Comparison of ENCODE assay signal across 11 cellular contexts in genomic region chr7:130369110-130369711, GRCh38. TPM values are rescaled to one million over a fixed set of nuclear protein-coding genes. Genes with fewer than 3 reads are reported as not detected.
DNase-seq lines count a peak whose midpoint lies in the region; ATAC-seq, FAIRE-seq and TF ChIP-seq lines count a peak whose summit lies in the region.
"Had no signal": no experiment of that assay in that cellular context is flagged by ENCODE, and none has a peak within 500 bp of the region (broad histone marks: within the 10 kb centered on the region; RNA-seq: fewer than 3 reads in every experiment).

No MANE protein-coding gene starts in this region.

- H4K8ac ChIP-seq in mesenchymal stem cell (ENCODE audit: low read length): peak overlapping the region; percentile 97

- peak overlapping the region; percentile 49 for H2BK5ac ChIP-seq in mesenchymal stem cell (ENCODE audit: low read depth, low read length, poor library complexity, severe bottlenecking)

- H3K36me3 ChIP-seq in adrenal gland (replicated peaks in 1 of 2): no peaks in the 10 kb centered on the region
- no peaks in the 10 kb centered on the region for H3K36me3 ChIP-seq in mesenchymal stem cell (ENCODE audit: control insufficient read depth in 1 of 2, insufficient read depth in 2 of 2, low read depth in 1 of 2, low read length in 2 of 2)

- no peak for ATAC-seq in HG02981 (IDR thresholded peaks at IDR 0.05; ENCODE audit: unreplicated experiment)

- TF ChIP-seq POLR2A in adrenal gland (IDR thresholded peaks at IDR 0.05): no peak

- peak overlapping the region; percentile 90 for H2AK5ac ChIP-seq in mesenchymal stem cell (ENCODE audit: low read length, severe bottlenecking)

- peak overlapping the region; percentile 98 to 99 for H2BK12ac ChIP-seq in mesenchymal stem cell (ENCODE audit: low read length in 2 of 2)

- intact Hi-C loops in adrenal gland (cut with DNase I): no loop called here

- H2BK120ac ChIP-seq in mesenchymal stem cell (ENCODE audit: low read depth, low read length): peak overlapping the region; percentile 83

- no peak overlapping the region for H3K4me2 ChIP-seq in mesenchymal stem cell (ENCODE audit: low read length, poor library complexity, severe bottlenecking)

- H3K9ac ChIP-seq in mesenchymal stem cell (ENCODE audit: low read length): peak overlapping the region; percentile 16

- TF ChIP-seq CTCF in adrenal gland (IDR thresholded peaks at IDR 0.05): no peak

- peak overlapping the region; percentile 3 to 95 (median 56) for H3K27ac ChIP-seq in adrenal gland
- H3K27ac ChIP-seq in mesenchymal stem cell (ENCODE audit: low read length, poor library complexity, severe bottlenecking): peak overlapping the region; percentile 82

- H3K4me1 ChIP-seq in adrenal gland (replicated peaks in 1 of 2) (peaks cover 19 to 67% of the 10 kb centered on the region in 2 donors), mesenchymal stem cell (ENCODE audit: control insufficient read depth, insufficient read depth, low read depth, low read length) (peaks cover 58% of the 10 kb centered on the region)

- no peaks in the 10 kb centered on the region for H3K27me3 ChIP-seq in adrenal gland
- no peaks in the 10 kb centered on the region for H3K27me3 ChIP-seq in mesenchymal stem cell (ENCODE audit: control insufficient read depth in 1 of 2, insufficient read depth in 1 of 2, low read length in 2 of 2)

- H4K91ac ChIP-seq in mesenchymal stem cell (ENCODE audit: low read length): peak overlapping the region; percentile 96

- H3K4ac ChIP-seq in mesenchymal stem cell (ENCODE audit: low read depth in 1 of 2, low read length in 2 of 2): peak overlapping the region; percentile 61 to 90

- peak overlapping the region; percentile 12 to 14 for H3K14ac ChIP-seq in mesenchymal stem cell (ENCODE audit: low read length in 2 of 2)

- 14 to 27% (median 26%) methylated on average over 9 to 10 of the region's 10 CpGs for WGBS in adrenal gland, 4 donors
- WGBS in mesenchymal stem cell: 35% methylated on average over 9 of the region's 10 CpGs

- H2BK15ac ChIP-seq in mesenchymal stem cell (ENCODE audit: low read depth, poor library complexity, severe bottlenecking): peak overlapping the region; percentile 94

- peak; percentile 9 for FAIRE-seq in HTR-8/SVneo (lab: Jason Lieb, UNC)

- peak; percentile 65 for DNase-seq in AML-193 (lab: John Stamatoyannopoulos, UW)
- peak; percentile 62 for DNase-seq in HTR-8/SVneo (ENCODE audit: insufficient read length, low spot score)
- peak in 6 of 7 donors; percentile 71 to 92 (median 84) for DNase-seq in adrenal gland
- peak; percentile 92 for DNase-seq in mesenchymal stem cell
- DNase-seq in NCI-H146 (lab: John Stamatoyannopoulos, UW): no peak
- no peak for DNase-seq in DMS79 treated with DMSO at 0.1 percent for 48 hours (lab: John Stamatoyannopoulos, UW)
- no peak for DNase-seq in T1000 (lab: John Stamatoyannopoulos, UW)
- DNase-seq: amniotic stem cell, NCI-H187 had no signal

- H3K4me3 ChIP-seq in adrenal gland (no peak overlapping the region), mesenchymal stem cell (ENCODE audit: insufficient read depth in 1 of 2, low read depth in 1 of 2, low read length in 2 of 2) (peak overlapping the region in 1 of 2 experiments; percentile 19)

- H3K79me1 ChIP-seq in mesenchymal stem cell (replicated peaks; ENCODE audit: low read length, poor library complexity, severe bottlenecking): no peaks in the 10 kb centered on the region

- peak overlapping the region; percentile 97 for H3K18ac ChIP-seq in mesenchymal stem cell (ENCODE audit: low read depth in 1 of 2, low read length in 2 of 2)

- H3K9me3 ChIP-seq in adrenal gland (replicated peaks in 1 of 3) (no peaks in the 10 kb centered on the region), mesenchymal stem cell (ENCODE audit: control insufficient read depth, low read length) (no peaks in the 10 kb centered on the region)

- H3K23ac ChIP-seq in mesenchymal stem cell (ENCODE audit: low read length in 2 of 2): peak overlapping the region in 1 of 2 experiments; percentile 16

- H2AFZ ChIP-seq in mesenchymal stem cell (ENCODE audit: low read depth, low read length): no peak overlapping the region

RNA-seq across cellular contexts. Expression of gene CPA1, which starts 11.1 kb away (rescaled TPM):
- total RNA-seq in adrenal gland: 10 to 100 TPM in 2 of 8 donors, 1 to 10 TPM in 1, under 1 TPM in 2, not detected in 3; 0.14 to 15.0 (median 2.3) TPM
- polyA plus RNA-seq in adrenal gland: 1 to 10 TPM in 2 of 3 donors, not detected in 1; 1.1 to 1.8 TPM
- polyA plus RNA-seq in mesenchymal stem cell (2013, experiment 1 of 2): 0.12 TPM
- polyA plus RNA-seq in mesenchymal stem cell (2013, experiment 2 of 2): 0.29 TPM
- total RNA-seq: pulmonary artery endothelial cell had no signal

RNA-seq across cellular contexts. Expression of gene CPA5, which starts 24.6 kb away (rescaled TPM):
- total RNA-seq in adrenal gland: under 1 TPM in 1 of 8 donors, not detected in 7; 0.65 TPM
- under 1 TPM in 2 of 3 donors, not detected in 1; 0.24 to 0.30 TPM for polyA plus RNA-seq in adrenal gland
- 0.26 TPM for polyA plus RNA-seq in mesenchymal stem cell (2013, experiment 1 of 2)
- polyA plus RNA-seq in mesenchymal stem cell (2013, experiment 2 of 2): 0.14 TPM
- total RNA-seq: pulmonary artery endothelial cell had no signal

Comparison
In these comparisons a context has a peak if more than half of its experiments do, and no peak if none do; other contexts are left out.
1. DNase-seq: peak in AML-193 (2 of 2), HTR-8/SVneo (single experiment), adrenal gland (6 of 7) and mesenchymal stem cell (single experiment); none in NCI-H146 (single experiment), DMS79 treated with DMSO at 0.1 percent for 48 hours (single experiment) and T1000 (single experiment).